1 cellular context compared by ENCODE assay signal in the genomic region with DNA sequence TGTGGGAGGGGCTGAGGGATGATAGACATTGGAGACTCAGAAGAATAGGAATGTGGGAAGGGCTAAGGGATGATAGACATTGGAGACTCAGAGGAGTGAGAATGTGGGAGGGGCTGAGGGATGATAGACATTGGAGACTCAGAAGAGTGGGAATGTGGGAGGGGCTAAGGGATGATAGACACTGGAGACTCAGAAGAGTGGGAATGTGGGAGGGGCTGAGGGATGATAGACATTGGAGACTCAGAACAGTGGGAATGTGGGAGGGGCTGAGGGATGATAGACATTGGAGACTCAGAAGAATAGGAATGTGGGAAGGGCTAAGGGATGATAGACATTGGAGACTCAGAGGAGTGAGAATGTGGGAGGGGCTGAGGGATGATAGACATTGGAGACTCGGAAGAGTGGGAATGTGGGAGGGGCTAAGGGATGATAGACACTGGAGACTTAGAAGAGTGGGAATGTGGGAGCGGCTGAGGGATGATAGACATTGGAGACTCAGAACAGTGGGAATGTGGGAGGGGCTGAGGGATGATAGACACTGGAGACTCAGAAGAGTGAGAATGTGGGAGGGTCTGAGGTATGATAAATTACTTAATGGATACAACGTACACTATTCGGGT.
TF ChIP-seq lines count a peak whose summit lies in the region.

No MANE protein-coding gene starts in this region.

TF ChIP-seq in H1, 55 proteins besides CTCF, POLR2A, EP300 and RAD21:
- peak; percentile 74; the same call in 1 of the 2 replicates for TF ChIP-seq SP4 (IDR thresholded peaks at IDR 0.05; ENCODE audit: low read length)
